10 cellular contexts compared by ENCODE assay signal in genomic region chr1:236516929-236517704, GRCh38. TPM values are rescaled to one million over a fixed set of nuclear protein-coding genes. Genes with fewer than 3 reads are reported as not detected.
DNase-seq lines count a peak whose midpoint lies in the region; ATAC-seq and TF ChIP-seq lines count a peak whose summit lies in the region.
"Had no signal": no experiment of that assay in that cellular context is flagged by ENCODE, and none has a peak within 500 bp of the region (broad histone marks: within the 10 kb centered on the region; RNA-seq: fewer than 3 reads in every experiment).

No MANE protein-coding gene starts in this region.

- H3F3A ChIP-seq in PC-9 (ENCODE audit: insufficient read depth, low read depth): peaks cover 47% of the 10 kb centered on the region

- BruUV-seq in PC-9 (replicated peaks; lab: Mats Ljungman, UMichigan): no TSS peak

- no peaks in the 10 kb centered on the region for H3K27me3 Mint-ChIP-seq in central memory CD8-positive, alpha-beta T cell

- H3K36me3 ChIP-seq in PC-9 (ENCODE audit: low read depth) (no peaks in the 10 kb centered on the region), heart right ventricle (no peaks in the 10 kb centered on the region)

- H2AFZ ChIP-seq in PC-9: peak overlapping the region; percentile 59

- H3K27ac Mint-ChIP-seq in central memory CD8-positive, alpha-beta T cell (ENCODE audit: low read depth): peak overlapping the region; percentile 89

- intact Hi-C loops in PC-9 (cut with micrococcal nuclease; ENCODE audit: unreplicated experiment): loop anchor here (1.0 kb wide), 1 partner anchor 14 kb away; no protein-coding TSS in a partner anchor
- intact Hi-C loops in sciatic nerve (cut with DNase I): no loop called here
- intact Hi-C loops in heart right ventricle (cut with DNase I): no loop called here

- H3K9me3 ChIP-seq in PC-9 (ENCODE audit: insufficient read depth, low read depth) (no peaks in the 10 kb centered on the region), heart right ventricle (no peaks in the 10 kb centered on the region)

- H4K20me1 ChIP-seq in PC-9 (ENCODE audit: insufficient read depth): no peaks in the 10 kb centered on the region

- H3K36me3 Mint-ChIP-seq in central memory CD8-positive, alpha-beta T cell (ENCODE audit: insufficient read depth): peaks cover 3% of the 10 kb centered on the region

- no peaks in the 10 kb centered on the region for H3K9me2 ChIP-seq in PC-9 (ENCODE audit: insufficient read depth)

- POLR2A ChIA-PET in PC-9 (lab: Charles Lee; ENCODE audit: unreplicated experiment): interaction anchor here (0.5 to 0.7 kb wide), 5 partner anchors 9 to 1271 kb away, joined by 3 to 39 read pairs (median 9); no protein-coding TSS in a partner anchor

- peaks cover 20% of the 10 kb centered on the region for H3K4me1 Mint-ChIP-seq in central memory CD8-positive, alpha-beta T cell

- ATAC-seq in central memory CD8-positive, alpha-beta T cell (replicated peaks; ENCODE audit: extremely low read depth, poor library complexity, severe bottlenecking): peak; percentile 96
- ATAC-seq in sciatic nerve (peak; percentile 65), heart right ventricle (no peak), HG02642 (IDR thresholded peaks at IDR 0.05; ENCODE audit: poor library complexity, unreplicated experiment) (no peak)

- no peak for TF ChIP-seq CTCF in PC-9 (conservative IDR thresholded peaks at IDR 0.05)
- no peak for TF ChIP-seq CTCF in heart right ventricle (IDR thresholded peaks at IDR 0.05)

- H3K27ac ChIP-seq in PC-9 (peak overlapping the region; percentile 93), heart right ventricle (peak overlapping the region in 1 of 10 donors; percentile 58)
- H3K27ac ChIP-seq: HL-60 had no signal

- peak overlapping the region; percentile 81 for H3K4me2 ChIP-seq in PC-9

- no peaks in the 10 kb centered on the region for H3K79me2 ChIP-seq in PC-9 (ENCODE audit: low read depth)

- peaks cover 50% of the 10 kb centered on the region for H3K4me1 ChIP-seq in PC-9 (replicated peaks; ENCODE audit: insufficient read depth)
- peaks cover 0 to 8% (median 0%) of the 10 kb centered on the region in 9 donors for H3K4me1 ChIP-seq in heart right ventricle

- no peaks in the 10 kb centered on the region for H3K27me3 ChIP-seq in PC-9 (ENCODE audit: insufficient read depth, low read depth)
- no peaks in the 10 kb centered on the region for H3K27me3 ChIP-seq in heart right ventricle

- H3K4me3 ChIP-seq in PC-9 (peak overlapping the region; percentile 42; the same call in 1 of the 2 replicates), heart right ventricle (no peak overlapping the region)

- H3K4me3 Mint-ChIP-seq in central memory CD8-positive, alpha-beta T cell: peak overlapping the region; percentile 63

- WGBS in heart right ventricle, 2 donors: 56 to 64% methylated on average over 8 of the region's 8 CpGs

- peak; percentile 6 for DNase-seq in NK-92 treated with Interleukin-12 subunit alpha and Interleukin-12 subunit beta, amount 100 ng/mL, for 24 hours (lab: John Stamatoyannopoulos, UW)
- DNase-seq in NK-92 (lab: John Stamatoyannopoulos, UW; ENCODE audit: unreplicated experiment) (no peak), PC-9 (peak; percentile 38 to 97), sciatic nerve (ENCODE audit: low spot score) (no peak), heart right ventricle (no peak), GM19240 (ENCODE audit: insufficient read length, low spot score) (no peak)
- DNase-seq in central memory CD8-positive, alpha-beta T cell (ENCODE audit: low spot score in 2 of 2): no peak
- DNase-seq: aorta had no signal

- CTCF ChIA-PET in PC-9 (lab: Charles Lee): interaction anchor here (0.5 to 0.6 kb wide), 2 partner anchors 14 to 18 kb away, joined by 3 to 4 read pairs; no protein-coding TSS in a partner anchor

- no peaks in the 10 kb centered on the region for H3K9me3 Mint-ChIP-seq in central memory CD8-positive, alpha-beta T cell

RNA-seq across cellular contexts. Expression of gene LGALS8, which starts 6.7 kb away (rescaled TPM):
- total RNA-seq in PC-9 (2021): 36.4 and 59.2 TPM in 2 replicates
- 69.4 TPM for total RNA-seq in sciatic nerve
- 100 to 1,000 TPM in 1 of 10 donors, 10 to 100 TPM in 9; 56.4 to 107 (median 90.5) TPM for total RNA-seq in heart right ventricle
- 10 to 100 TPM; 36.7 to 47.5 TPM for polyA plus RNA-seq in heart right ventricle

Comparison
In these comparisons a context has a peak if more than half of its experiments do, and no peak if none do; other contexts are left out.
1. DNase-seq: peak in NK-92 treated with Interleukin-12 subunit alpha and Interleukin-12 subunit beta, amount 100 ng/mL, for 24 hours (single experiment) and PC-9 (2 of 2); none in NK-92 (single experiment), central memory CD8-positive, alpha-beta T cell (0 of 2), sciatic nerve (single experiment), heart right ventricle (0 of 2) and GM19240 (single experiment).
2. ATAC-seq: peak in central memory CD8-positive, alpha-beta T cell (single experiment) and sciatic nerve (single experiment); none in heart right ventricle (0 of 8) and HG02642 (single experiment).